In genomic region chr1:91864017-91864700, GRCh38 we compare ENCODE assay signal across 11 cellular contexts. TPM values are rescaled to one million over a fixed set of nuclear protein-coding genes. Genes with fewer than 3 reads are reported as not detected.
DNase-seq lines count a peak whose midpoint lies in the region; ATAC-seq lines count a peak whose summit lies in the region.
"Had no signal": no experiment of that assay in that cellular context is flagged by ENCODE, and none has a peak within 500 bp of the region (broad histone marks: within the 10 kb centered on the region; RNA-seq: fewer than 3 reads in every experiment).

No MANE protein-coding gene starts in this region.

- H3K27ac Mint-ChIP-seq in stimulated activated naive B cell treated with anti-CD40 and anti-IgM and Interleukin-4, amounts not matched to agents 10 μg/mL and 1 μg/mL and 100 μg/mL, for 72 hours = no peak overlapping the region
- H3K27ac Mint-ChIP-seq: activated naive CD8-positive, alpha-beta T cell treated with anti-CD3 and anti-CD28 coated beads, Interleukin-2, amount 50 U/mL, for 24 hours had no signal

- H3K36me3 ChIP-seq in muscle layer of duodenum (ENCODE audit: control insufficient read depth in 1 of 2, insufficient read depth in 2 of 2, low read length in 2 of 2) (peaks cover 0 to 4% of the 10 kb centered on the region in 2 donors), H7 (replicated peaks; ENCODE audit: control insufficient read depth, insufficient read depth, low read length) (no peaks in the 10 kb centered on the region)

- no peaks in the 10 kb centered on the region for H3K9me3 Mint-ChIP-seq in stimulated activated naive B cell treated with anti-CD40 and anti-IgM and Interleukin-4, amounts not matched to agents 10 μg/mL and 1 μg/mL and 100 μg/mL, for 72 hours
- H3K9me3 Mint-ChIP-seq: activated naive CD8-positive, alpha-beta T cell treated with anti-CD3 and anti-CD28 coated beads, Interleukin-2, amount 50 U/mL, for 24 hours had no signal

- peak overlapping the region; percentile 28 for H3K27ac ChIP-seq in muscle layer of duodenum (ENCODE audit: low read length)

- H3K4me3 Mint-ChIP-seq in stimulated activated naive B cell treated with anti-CD40 and anti-IgM and Interleukin-4, amounts not matched to agents 10 μg/mL and 1 μg/mL and 100 μg/mL, for 72 hours = no peak overlapping the region
- H3K4me3 Mint-ChIP-seq: activated naive CD8-positive, alpha-beta T cell treated with anti-CD3 and anti-CD28 coated beads, Interleukin-2, amount 50 U/mL, for 24 hours; neural crest cell had no signal

- H3K4me1 ChIP-seq in muscle layer of duodenum (ENCODE audit: control insufficient read depth in 1 of 2, insufficient read depth in 2 of 2, low read length in 2 of 2) = peaks cover 0 to 19% of the 10 kb centered on the region in 2 donors

- H3K27me3 Mint-ChIP-seq in stimulated activated naive B cell treated with anti-CD40 and anti-IgM and Interleukin-4, amounts not matched to agents 10 μg/mL and 1 μg/mL and 100 μg/mL, for 72 hours = peaks cover 0 to 4% of the 10 kb centered on the region in 2 donors

- H3K27me3 ChIP-seq in muscle layer of duodenum (ENCODE audit: low read depth, low read length) (no peaks in the 10 kb centered on the region), H7 (ENCODE audit: control insufficient read depth, insufficient read depth, low read length) (no peaks in the 10 kb centered on the region)

- peak; percentile 77 for DNase-seq in Daoy (ENCODE audit: low read depth)
- DNase-seq in NCI-H226 = peak; percentile 66
- DNase-seq in dedifferentiated amniotic fluid mesenchymal stem cell (ENCODE audit: extremely low spot score) = peak; percentile 22
- no peak for DNase-seq in H7
- no peak for DNase-seq in stimulated activated naive B cell treated with anti-CD40 and anti-IgM and Interleukin-4, amounts not matched to agents 10 μg/mL and 1 μg/mL and 100 μg/mL, for 72 hours
- DNase-seq: activated naive CD8-positive, alpha-beta T cell treated with anti-CD3 and anti-CD28 coated beads, Interleukin-2, amount 50 U/mL, for 24 hours; NCI-H526 treated with DMSO at 0.1 percent for 48 hours had no signal

- H3K4me3 ChIP-seq in muscle layer of duodenum (ENCODE audit: low read depth in 1 of 2, low read length in 2 of 2) (no peak overlapping the region), H7 (ENCODE audit: insufficient read depth, low read depth, low read length) (no peak overlapping the region)

- ATAC-seq in HG02938 (IDR thresholded peaks at IDR 0.05; ENCODE audit: unreplicated experiment) (no peak), HG03442 (IDR thresholded peaks at IDR 0.05; ENCODE audit: unreplicated experiment) (no peak)
- ATAC-seq in stimulated activated naive B cell treated with anti-CD40 and anti-IgM and Interleukin-4, amounts not matched to agents 10 μg/mL and 1 μg/mL and 100 μg/mL, for 72 hours (replicated peaks) = no peak
- ATAC-seq: activated naive CD8-positive, alpha-beta T cell treated with anti-CD3 and anti-CD28 coated beads, Interleukin-2, amount 50 U/mL, for 24 hours had no signal

- no peaks in the 10 kb centered on the region for H3K9me3 ChIP-seq in muscle layer of duodenum (ENCODE audit: control insufficient read depth in 1 of 2, low read length in 2 of 2)

- no peaks in the 10 kb centered on the region for H3K4me1 Mint-ChIP-seq in stimulated activated naive B cell treated with anti-CD40 and anti-IgM and Interleukin-4, amounts not matched to agents 10 μg/mL and 1 μg/mL and 100 μg/mL, for 72 hours
- H3K4me1 Mint-ChIP-seq: activated naive CD8-positive, alpha-beta T cell treated with anti-CD3 and anti-CD28 coated beads, Interleukin-2, amount 50 U/mL, for 24 hours had no signal

- no peaks in the 10 kb centered on the region for H3K36me3 Mint-ChIP-seq in stimulated activated naive B cell treated with anti-CD40 and anti-IgM and Interleukin-4, amounts not matched to agents 10 μg/mL and 1 μg/mL and 100 μg/mL, for 72 hours

RNA-seq across cellular contexts. Expression of gene TGFBR3, which starts 21.8 kb away (rescaled TPM):
- total RNA-seq in Daoy (2014; rRNA removed; shearing (Covaris generic)) = 1.6 and 20.5 TPM in 2 replicates
- total RNA-seq in H7 (2014; rRNA removed; shearing (Covaris generic)) = 2.3 and 2.4 TPM in 2 replicates

Comparison
In these comparisons a context has a peak if more than half of its experiments do, and no peak if none do; other contexts are left out.
1. DNase-seq: peak in Daoy (single experiment), NCI-H226 (single experiment) and dedifferentiated amniotic fluid mesenchymal stem cell (single experiment); none in H7 (single experiment) and stimulated activated naive B cell treated with anti-CD40 and anti-IgM and Interleukin-4, amounts not matched to agents 10 μg/mL and 1 μg/mL and 100 μg/mL, for 72 hours (single experiment).